14 cellular contexts compared by ENCODE assay signal in the genomic region with DNA sequence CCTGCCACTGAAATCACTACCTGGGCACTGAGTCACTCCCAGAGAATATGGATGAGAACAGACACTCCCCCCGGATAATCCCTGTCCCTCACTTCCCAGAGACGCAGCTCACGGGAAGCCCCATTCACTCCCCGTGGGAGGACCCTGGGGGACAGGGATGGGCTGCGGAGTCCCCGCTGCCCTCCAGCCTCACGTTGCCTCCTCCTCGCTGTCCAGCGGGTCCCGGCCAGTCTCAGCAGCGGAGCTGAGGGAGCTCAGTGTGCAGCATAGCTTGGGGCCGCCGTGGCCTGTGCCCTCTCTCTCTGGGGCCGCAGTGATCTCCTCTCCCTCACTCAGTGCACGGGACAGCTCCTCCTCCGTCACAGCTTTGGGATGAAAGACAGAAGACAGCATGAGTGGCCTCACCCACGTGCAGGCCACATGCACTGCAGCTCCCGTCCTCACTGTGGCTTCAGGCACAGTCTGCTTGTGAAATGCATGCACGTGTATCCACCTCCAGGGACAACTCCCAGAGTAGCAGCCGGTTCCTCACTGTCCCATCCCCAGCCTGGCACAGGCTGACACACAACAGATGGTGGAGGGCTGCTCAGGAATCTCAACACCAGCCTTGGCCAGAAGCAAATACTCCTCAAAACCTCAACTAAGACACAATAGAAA.
DNase-seq lines count a peak whose midpoint lies in the region; TF ChIP-seq lines count a peak whose summit lies in the region.
"Had no signal": no experiment of that assay in that cellular context is flagged by ENCODE, and none has a peak within 500 bp of the region (broad histone marks: within the 10 kb centered on the region; RNA-seq: fewer than 3 reads in every experiment).

No MANE protein-coding gene starts in this region.

- no peaks in the 10 kb centered on the region for H3K36me3 Mint-ChIP-seq in nephron progenitor cell (ENCODE audit: low read depth)

- H3K27ac Mint-ChIP-seq in nephron progenitor cell, result peak overlapping the region; percentile 93

- TF ChIP-seq POLR2A in NB4 (IDR thresholded peaks at IDR 0.05; ENCODE audit: extremely low read depth, insufficient read length), result no peak

- no peaks in the 10 kb centered on the region for H3K27me3 Mint-ChIP-seq in nephron progenitor cell (ENCODE audit: low read depth, poor library complexity)

- no peaks in the 10 kb centered on the region for H3K9me3 Mint-ChIP-seq in nephron progenitor cell

- H3K4me3 Mint-ChIP-seq in nephron progenitor cell, result no peak overlapping the region

- DNase-seq in EH (ENCODE audit: low read depth), result peak; percentile 35
- peak; percentile 36 for DNase-seq in NB4 (ENCODE audit: low read depth)
- DNase-seq in choroid plexus epithelial cell (ENCODE audit: low read depth), result peak; percentile 56
- DNase-seq in nephron progenitor cell, result no peak
- no peak for DNase-seq in hypothalamus (lab: John Stamatoyannopoulos, UW)
- no peak for DNase-seq in stimulated activated CD4-positive, alpha-beta T cell treated with anti-CD3 and anti-CD28 coated beads, Interleukin-12 subunit alpha, Interleukin-12 subunit beta, amount 100 ng/mL, for 4 hours
- no peak for DNase-seq in NCI-H2081 treated with DMSO at 0.1 percent for 48 hours (lab: John Stamatoyannopoulos, UW)
- DNase-seq: Calu3, GOT3, NCI-H1105 treated with DMSO at 0.1 percent for 48 hours, NCI-H774, retina had no signal

- TF ChIP-seq CTCF in NB4 (IDR thresholded peaks at IDR 0.05; ENCODE audit: low read depth, low read length) (no peak), choroid plexus epithelial cell (conservative IDR thresholded peaks at IDR 0.05; ENCODE audit: low read depth, low read length) (no peak), nephron progenitor cell (IDR thresholded peaks at IDR 0.05) (no peak)

- H3K4me1 Mint-ChIP-seq in nephron progenitor cell, result peaks cover 32% of the 10 kb centered on the region

- H3K4me3 ChIP-seq in NB4 (ENCODE audit: low read depth, low read length) (no peak overlapping the region), choroid plexus epithelial cell (ENCODE audit: low read depth, low read length) (no peak overlapping the region)
- H3K4me3 ChIP-seq: esophagus muscularis mucosa, SJSA1 had no signal

Comparison
In these comparisons a context has a peak if more than half of its experiments do, and no peak if none do; other contexts are left out.
1. DNase-seq: peak in EH (single experiment), NB4 (single experiment) and choroid plexus epithelial cell (single experiment); none in nephron progenitor cell (single experiment), hypothalamus (0 of 51), stimulated activated CD4-positive, alpha-beta T cell treated with anti-CD3 and anti-CD28 coated beads, Interleukin-12 subunit alpha, Interleukin-12 subunit beta, amount 100 ng/mL, for 4 hours (single experiment) and NCI-H2081 treated with DMSO at 0.1 percent for 48 hours (single experiment).